ENCODE assay signal across 18 cellular contexts in genomic region chr15:53880353-53880752, GRCh38.
DNase-seq lines count a peak whose midpoint lies in the region; ATAC-seq, FAIRE-seq and TF ChIP-seq lines count a peak whose summit lies in the region.
"Had no signal": no experiment of that assay in that cellular context is flagged by ENCODE, and none has a peak within 500 bp of the region (broad histone marks: within the 10 kb centered on the region; RNA-seq: fewer than 3 reads in every experiment).

No MANE protein-coding gene starts in this region.

- H3K79me1 ChIP-seq in neuronal stem cell (ENCODE audit: low read depth, low read length): no peaks in the 10 kb centered on the region

- H3K9me3 ChIP-seq in astrocyte (ENCODE audit: insufficient read depth, low read depth, low read length): no peaks in the 10 kb centered on the region
- H3K9me3 ChIP-seq in neuronal stem cell (replicated peaks in 1 of 2; ENCODE audit: control insufficient read depth in 2 of 2, insufficient read depth in 1 of 2, low read depth in 1 of 2, low read length in 2 of 2): no peaks in the 10 kb centered on the region
- H3K9me3 ChIP-seq in transverse colon: no peaks in the 10 kb centered on the region

- H3K36me3 Mint-ChIP-seq in astrocyte (ENCODE audit: low read depth, unreplicated experiment): no peaks in the 10 kb centered on the region
- H3K36me3 Mint-ChIP-seq: T-cell had no signal

- H3K4me1 ChIP-seq in astrocyte (ENCODE audit: insufficient read depth, low read length) (no peaks in the 10 kb centered on the region), neuronal stem cell (ENCODE audit: control insufficient read depth in 2 of 2, insufficient read depth in 1 of 2, low read depth in 1 of 2, low read length in 2 of 2) (no peaks in the 10 kb centered on the region), transverse colon (no peaks in the 10 kb centered on the region)

- H3K27me3 ChIP-seq in astrocyte (ENCODE audit: insufficient read depth, low read length): no peaks in the 10 kb centered on the region
- H3K27me3 ChIP-seq in neuronal stem cell (ENCODE audit: control insufficient read depth in 3 of 3, insufficient read depth in 3 of 3, low read depth in 1 of 3, low read length in 3 of 3): no peaks in the 10 kb centered on the region
- H3K27me3 ChIP-seq in transverse colon: no peaks in the 10 kb centered on the region

- no peak overlapping the region for H2BK120ac ChIP-seq in neuronal stem cell (ENCODE audit: low read depth, low read length)

- H4K20me1 ChIP-seq in astrocyte (ENCODE audit: insufficient read depth, low read length): no peaks in the 10 kb centered on the region

- H2BK5ac ChIP-seq in neuronal stem cell (ENCODE audit: low read length): no peak overlapping the region

- no peak overlapping the region for H3K9ac ChIP-seq in astrocyte (ENCODE audit: low read length)
- H3K9ac ChIP-seq in neuronal stem cell (ENCODE audit: low read depth, low read length, poor library complexity): no peak overlapping the region
- H3K9ac ChIP-seq: KMS-11 had no signal

- no peaks in the 10 kb centered on the region for H3K9me3 Mint-ChIP-seq in astrocyte (ENCODE audit: unreplicated experiment)

- FAIRE-seq in astrocyte (lab: Jason Lieb, UNC): no peak
- FAIRE-seq: GM12892, GM18507, H54 had no signal

- H3K4ac ChIP-seq in neuronal stem cell (ENCODE audit: low read length): no peak overlapping the region

- no peak overlapping the region for H3K4me3 Mint-ChIP-seq in astrocyte (ENCODE audit: unreplicated experiment)
- H3K4me3 Mint-ChIP-seq: T-cell had no signal

- no peak overlapping the region for H4K91ac ChIP-seq in neuronal stem cell (ENCODE audit: low read depth, low read length, poor library complexity)

- no peaks in the 10 kb centered on the region for H3K4me1 Mint-ChIP-seq in astrocyte (ENCODE audit: low read depth, unreplicated experiment)
- H3K4me1 Mint-ChIP-seq: T-cell had no signal

- peak; percentile 13 for DNase-seq in COLO829 (ENCODE audit: low spot score)
- DNase-seq in NCI-H2227 (lab: John Stamatoyannopoulos, UW; ENCODE audit: unreplicated experiment): peak; percentile 9
- DNase-seq in astrocyte (ENCODE audit: low read depth): no peak
- DNase-seq in neuronal stem cell (ENCODE audit: low spot score): no peak
- no peak for DNase-seq in cerebellar cortex (ENCODE audit: low spot score)
- no peak for DNase-seq in transverse colon
- DNase-seq: ACHN, DMS79, NCI-H187 treated with DMSO at 0.1 percent for 48 hours, NCI-H2171 treated with DMSO at 0.1 percent for 48 hours, NCI-H748 treated with DMSO at 0.1 percent for 48 hours, T-cell had no signal

- H3K4me2 ChIP-seq in astrocyte (ENCODE audit: low read length) (peak overlapping the region; percentile 11), neuronal stem cell (ENCODE audit: insufficient read depth, low read length, poor library complexity, severe bottlenecking) (no peak overlapping the region)
- H3K4me2 ChIP-seq: KMS-11 had no signal

- no peak overlapping the region for H3K27ac Mint-ChIP-seq in astrocyte (ENCODE audit: unreplicated experiment)
- H3K27ac Mint-ChIP-seq: T-cell had no signal

- no peak overlapping the region for H3K18ac ChIP-seq in neuronal stem cell (ENCODE audit: low read length)

- no peak overlapping the region for H3K4me3 ChIP-seq in astrocyte (ENCODE audit: insufficient read depth, low read depth, low read length)
- H3K4me3 ChIP-seq in neuronal stem cell (ENCODE audit: low read length in 2 of 2): no peak overlapping the region
- no peak overlapping the region for H3K4me3 ChIP-seq in transverse colon

- H3K79me2 ChIP-seq in astrocyte (ENCODE audit: insufficient read depth, low read length): no peaks in the 10 kb centered on the region

- TF ChIP-seq CTCF in astrocyte (IDR thresholded peaks at IDR 0.05; ENCODE audit: insufficient read depth, low read depth, low read length): no peak
- no peak for TF ChIP-seq CTCF in transverse colon (IDR thresholded peaks at IDR 0.05)

- H2BK15ac ChIP-seq in neuronal stem cell (ENCODE audit: low read length): no peak overlapping the region

- no peak overlapping the region for H2BK12ac ChIP-seq in neuronal stem cell (ENCODE audit: low read length)

- no peak overlapping the region for H3K14ac ChIP-seq in neuronal stem cell (ENCODE audit: low read length)

- H2AK5ac ChIP-seq in neuronal stem cell (ENCODE audit: low read depth, low read length): no peak overlapping the region

- no peaks in the 10 kb centered on the region for H3K27me3 Mint-ChIP-seq in astrocyte (ENCODE audit: low read depth, unreplicated experiment)
- H3K27me3 Mint-ChIP-seq: T-cell had no signal

- no peaks in the 10 kb centered on the region for H3K36me3 ChIP-seq in astrocyte (ENCODE audit: insufficient read depth, low read length)
- H3K36me3 ChIP-seq in neuronal stem cell (replicated peaks in 1 of 2; ENCODE audit: control insufficient read depth in 2 of 2, insufficient read depth in 2 of 2, low read length in 2 of 2): no peaks in the 10 kb centered on the region
- H3K36me3 ChIP-seq in transverse colon: no peaks in the 10 kb centered on the region

- no peak overlapping the region for H4K8ac ChIP-seq in neuronal stem cell (ENCODE audit: low read depth, low read length)

- TF ChIP-seq POLR2A in transverse colon (IDR thresholded peaks at IDR 0.05): no peak

- no peak overlapping the region for H3K27ac ChIP-seq in astrocyte (ENCODE audit: low read depth, low read length)
- H3K27ac ChIP-seq in neuronal stem cell (replicated peaks; ENCODE audit: low read length): no peak overlapping the region
- H3K27ac ChIP-seq in transverse colon: no peak overlapping the region
- H3K27ac ChIP-seq: C4-2B, KMS-11 had no signal

- no peak for ATAC-seq in GM19351 (IDR thresholded peaks at IDR 0.05; ENCODE audit: unreplicated experiment)
- ATAC-seq: T-cell had no signal

- in situ Hi-C loops in transverse colon (cut with MboI; ENCODE audit: low pct_ligation_motif_present in 1 of 4, low pct_unique_long_range_greater_than_20kb in 1 of 4, low sequenced_read_pairs in 3 of 4): no loop called here

- WGBS in neuronal stem cell (ENCODE audit: extremely low coverage in 2 of 2, insufficient read length in 2 of 2, insufficient replicate concordance in 1 of 2), 2 donors: no CpG with 5 or more reads among the region's 9 CpGs
- WGBS in transverse colon (ENCODE audit: low coverage in 1 of 2), 2 donors: 47 to 57% methylated on average over 9 of the region's 9 CpGs

- H3K23ac ChIP-seq in neuronal stem cell (ENCODE audit: low read depth, low read length, poor library complexity): no peak overlapping the region

- H2AFZ ChIP-seq in astrocyte (ENCODE audit: low read depth, low read length): no peak overlapping the region
- peak overlapping the region; percentile 3 for H2AFZ ChIP-seq in neuronal stem cell (ENCODE audit: low read length)

- no peak for TF ChIP-seq EP300 in transverse colon (IDR thresholded peaks at IDR 0.05; ENCODE audit: low read depth)

- intact Hi-C loops in transverse colon (cut with DNase I; ENCODE audit: low total_unique reads): no loop called here

Comparison
In these comparisons a context has a peak if more than half of its experiments do, and no peak if none do; other contexts are left out.
1. DNase-seq: peak in COLO829 (single experiment) and NCI-H2227 (single experiment); none in astrocyte (single experiment), neuronal stem cell (single experiment), cerebellar cortex (single experiment) and transverse colon (single experiment).